Comparison of ENCODE assay signal across 8 cellular contexts in the genomic region with DNA sequence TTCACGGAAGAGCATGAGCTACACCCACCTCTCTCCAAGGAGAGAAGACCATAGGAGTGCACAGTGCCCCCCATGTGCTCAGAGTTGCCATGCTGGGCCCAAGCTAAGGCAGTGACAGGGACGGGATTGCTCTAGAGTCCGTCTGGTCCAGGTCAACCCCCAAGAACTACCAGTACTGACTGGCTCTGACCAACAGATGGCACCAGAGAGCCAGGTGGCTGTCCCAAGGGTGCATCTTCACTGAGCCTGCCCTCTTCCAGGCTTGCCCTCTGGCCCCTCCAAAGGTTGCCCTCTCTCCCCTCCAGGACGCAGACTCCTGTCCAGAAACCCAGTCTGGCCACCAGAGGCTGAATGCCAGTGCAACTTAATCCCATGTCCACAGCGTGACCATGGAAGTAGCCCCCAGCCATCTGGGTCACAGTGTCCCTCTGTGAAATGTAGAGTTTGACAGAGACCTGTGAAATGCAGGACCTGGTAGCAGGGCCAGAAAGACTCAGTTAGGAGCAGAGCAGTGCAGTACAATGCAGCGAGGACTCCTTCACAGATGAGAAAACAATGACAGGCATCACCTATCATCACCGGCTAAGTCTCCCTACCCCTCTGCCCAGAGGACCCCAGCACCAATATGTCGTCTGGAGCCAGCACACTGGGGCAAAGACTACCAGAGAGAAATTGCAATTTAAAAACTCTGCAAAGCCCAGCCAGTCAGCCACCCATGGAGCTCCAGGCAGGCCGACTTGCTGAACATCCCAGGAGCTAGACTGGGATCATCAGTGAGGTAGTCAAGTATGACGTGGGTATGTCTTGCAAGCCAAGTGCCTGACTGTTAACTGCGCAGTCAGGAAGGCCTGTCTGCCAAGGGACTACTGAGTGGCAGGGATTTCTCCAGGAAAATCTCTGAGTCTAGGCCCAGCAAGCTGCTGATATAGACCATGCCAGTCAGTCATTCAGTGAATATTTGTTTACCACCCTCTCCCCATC. TPM values are rescaled to one million over a fixed set of nuclear protein-coding genes. Genes with fewer than 3 reads are reported as not detected.
DNase-seq lines count a peak whose midpoint lies in the region; ATAC-seq and TF ChIP-seq lines count a peak whose summit lies in the region.

No MANE protein-coding gene starts in this region.

- H3K9me3 Mint-ChIP-seq in CD8-positive, alpha-beta T cell: no peaks in the 10 kb centered on the region

- POLR2A ChIA-PET in CD8-positive, alpha-beta T cell (lab: Charles Lee): interaction anchor here (0.8 to 1.0 kb wide), 2 partner anchors 7 to 38 kb away, joined by 3 read pairs; a partner anchor contains a TSS

- no peaks in the 10 kb centered on the region for H3K27me3 ChIP-seq in CD8-positive, alpha-beta T cell (ENCODE audit: insufficient read depth, low read length)
- H3K27me3 ChIP-seq in KMS-11 (ENCODE audit: insufficient read depth, low read depth): no peaks in the 10 kb centered on the region
- no peaks in the 10 kb centered on the region for H3K27me3 ChIP-seq in adrenal gland
- H3K27me3 ChIP-seq in right cardiac atrium (ENCODE audit: control insufficient read depth, insufficient read depth): no peaks in the 10 kb centered on the region
- H3K27me3 ChIP-seq in skeletal muscle tissue (ENCODE audit: control insufficient read depth in 3 of 3, insufficient read depth in 3 of 3, low read length in 3 of 3): no peaks in the 10 kb centered on the region

- H3K4me3 ChIP-seq in CD8-positive, alpha-beta T cell (ENCODE audit: low read depth, low read length): no peak overlapping the region
- no peak overlapping the region for H3K4me3 ChIP-seq in KMS-11 (IDR thresholded peaks at IDR 0.05; ENCODE audit: insufficient read depth, low read depth, low read length)
- no peak overlapping the region for H3K4me3 ChIP-seq in adrenal gland
- no peak overlapping the region for H3K4me3 ChIP-seq in right cardiac atrium (ENCODE audit: low read length)
- H3K4me3 ChIP-seq in skeletal muscle tissue (ENCODE audit: low read length in 3 of 3): no peak overlapping the region

- no peak for TF ChIP-seq POLR2A in adrenal gland (IDR thresholded peaks at IDR 0.05)

- H3K27me3 Mint-ChIP-seq in CD8-positive, alpha-beta T cell (ENCODE audit: low read depth): no peaks in the 10 kb centered on the region

- H3K4me1 ChIP-seq in CD8-positive, alpha-beta T cell (ENCODE audit: insufficient read depth, low read length): peaks cover 4% of the 10 kb centered on the region
- H3K4me1 ChIP-seq in KMS-11 (ENCODE audit: low read depth, poor library complexity, severe bottlenecking) (peaks cover 10% of the 10 kb centered on the region), adrenal gland (replicated peaks in 1 of 2) (no peaks in the 10 kb centered on the region), right cardiac atrium (ENCODE audit: control insufficient read depth, insufficient read depth, low read length) (no peaks in the 10 kb centered on the region), skeletal muscle tissue (ENCODE audit: control insufficient read depth in 3 of 3, insufficient read depth in 3 of 3, low read length in 3 of 3) (peaks cover 0 to 8% (median 3%) of the 10 kb centered on the region in 3 donors)

- intact Hi-C loops in CD8-positive, alpha-beta T cell (cut with DNase I, micrococcal nuclease): loop anchor here (1.0 to 5.0 kb wide), 5 partner anchors 42 to 1008 kb away; a partner anchor contains a TSS
- intact Hi-C loops in adrenal gland (cut with DNase I) (loop anchor here (2.0 to 10.0 kb wide), 2 partner anchors 104 to 410 kb away; no protein-coding TSS in a partner anchor), right cardiac atrium (cut with DNase I) (loop anchor here (2.0 to 5.0 kb wide), 3 partner anchors 103 to 108 kb away; no protein-coding TSS in a partner anchor)

- H3K36me3 ChIP-seq in CD8-positive, alpha-beta T cell (ENCODE audit: insufficient read depth, low read length): no peaks in the 10 kb centered on the region
- H3K36me3 ChIP-seq in KMS-11 (ENCODE audit: insufficient read depth) (no peaks in the 10 kb centered on the region), adrenal gland (replicated peaks in 1 of 2) (no peaks in the 10 kb centered on the region), skeletal muscle tissue (ENCODE audit: control insufficient read depth in 3 of 3, insufficient read depth in 3 of 3, low read length in 3 of 3) (no peaks in the 10 kb centered on the region)

- WGBS in adrenal gland, 4 donors: 57 to 62% (median 60%) methylated on average over 6 to 11 of the region's 11 CpGs
- 56% methylated on average over 11 of the region's 11 CpGs for WGBS in right cardiac atrium

- no peak overlapping the region for H3K27ac ChIP-seq in CD8-positive, alpha-beta T cell (ENCODE audit: low read depth, low read length)
- no peak overlapping the region for H3K27ac ChIP-seq in KMS-11
- H3K27ac ChIP-seq in adrenal gland: no peak overlapping the region
- no peak overlapping the region for H3K27ac ChIP-seq in right cardiac atrium (ENCODE audit: low read length)
- H3K27ac ChIP-seq in skeletal muscle tissue (ENCODE audit: low read depth, low read length): no peak overlapping the region

- H3K4me2 ChIP-seq in KMS-11: no peak overlapping the region

- CTCF ChIA-PET in CD8-positive, alpha-beta T cell (lab: Charles Lee): interaction anchor here (0.7 to 10.6 kb wide), 37 partner anchors 9 to 408 kb away, joined by 3 to 164 read pairs (median 3); no protein-coding TSS in a partner anchor

- no peak overlapping the region for H2AFZ ChIP-seq in KMS-11 (ENCODE audit: low read depth)

- no peaks in the 10 kb centered on the region for H4K20me1 ChIP-seq in KMS-11 (ENCODE audit: insufficient read depth)

- no peak overlapping the region for H3K27ac Mint-ChIP-seq in CD8-positive, alpha-beta T cell

- H3K36me3 Mint-ChIP-seq in CD8-positive, alpha-beta T cell: no peaks in the 10 kb centered on the region

- peak; percentile 98 for ATAC-seq in CD8-positive, alpha-beta T cell
- peak; percentile 83 to 84 for ATAC-seq in right cardiac atrium

- no peak overlapping the region for H3K9ac ChIP-seq in KMS-11
- peak overlapping the region in 2 of 3 donors; percentile 4 to 5 for H3K9ac ChIP-seq in skeletal muscle tissue (ENCODE audit: low read depth in 1 of 3, low read length in 3 of 3)

- no peaks in the 10 kb centered on the region for H3K4me1 Mint-ChIP-seq in CD8-positive, alpha-beta T cell (ENCODE audit: low read depth)

- peak; percentile 84 for TF ChIP-seq CTCF in CD8-positive, alpha-beta T cell (IDR thresholded peaks at IDR 0.05)
- TF ChIP-seq CTCF in GM20000 (IDR thresholded peaks at IDR 0.05; ENCODE audit: extremely low read depth, missing control alignments) (peak; percentile 94), KMS-11 (conservative IDR thresholded peaks at IDR 0.05; ENCODE audit: low read depth, low read length) (peak; percentile 85), adrenal gland (IDR thresholded peaks at IDR 0.05) (peak; percentile 80 to 95 (median 91))

- no peak overlapping the region for H3K4me3 Mint-ChIP-seq in CD8-positive, alpha-beta T cell

- H3K79me2 ChIP-seq in KMS-11 (ENCODE audit: insufficient read depth, low read depth): no peaks in the 10 kb centered on the region

- no peaks in the 10 kb centered on the region for H3K9me3 ChIP-seq in CD8-positive, alpha-beta T cell (ENCODE audit: low read length)
- H3K9me3 ChIP-seq in adrenal gland (replicated peaks in 1 of 3) (no peaks in the 10 kb centered on the region), right cardiac atrium (ENCODE audit: control insufficient read depth, low read length) (no peaks in the 10 kb centered on the region), skeletal muscle tissue (ENCODE audit: control insufficient read depth in 3 of 3, low read length in 3 of 3) (no peaks in the 10 kb centered on the region)

- peak; percentile 62 to 84 (median 75) for DNase-seq in CD8-positive, alpha-beta T cell
- peak; percentile 86 for DNase-seq in GM20000 (ENCODE audit: low spot score)
- DNase-seq in T-helper 1 cell: peak; percentile 51 to 70 (median 66)
- DNase-seq in adrenal gland: peak; percentile 69 to 87 (median 75)
- peak; percentile 58 to 79 (median 77) for DNase-seq in right cardiac atrium
- no peak for DNase-seq in DMS79 treated with DMSO at 0.1 percent for 48 hours (lab: John Stamatoyannopoulos, UW)

RNA-seq across cellular contexts. Expression of a gene that starts 7.7 kb away (rescaled TPM):
- total RNA-seq in CD8-positive, alpha-beta T cell: 100 to 1,000 TPM; 290 to 301 TPM
- 100 to 1,000 TPM; 262 to 522 (median 377) TPM for total RNA-seq in adrenal gland
- 1,000 to 10,000 TPM in 1 of 3 donors, 100 to 1,000 TPM in 2; 121 to 1,485 (median 274) TPM for polyA plus RNA-seq in adrenal gland
- total RNA-seq in right cardiac atrium: 100 to 1,000 TPM; 459 to 523 (median 498) TPM
- 698 TPM for polyA plus RNA-seq in right cardiac atrium
- total RNA-seq in skeletal muscle tissue: 63.7 TPM

RNA-seq across cellular contexts. Expression of a gene that starts 41.4 kb away (rescaled TPM):
- 100 to 1,000 TPM; 233 to 260 TPM for total RNA-seq in CD8-positive, alpha-beta T cell
- 100 to 1,000 TPM; 138 to 220 (median 145) TPM for total RNA-seq in adrenal gland
- polyA plus RNA-seq in adrenal gland: 100 to 1,000 TPM in 1 of 3 donors, 10 to 100 TPM in 2; 26.9 to 246 (median 32.6) TPM
- 100 to 1,000 TPM; 132 to 178 (median 141) TPM for total RNA-seq in right cardiac atrium
- 57.9 TPM for polyA plus RNA-seq in right cardiac atrium
- total RNA-seq in skeletal muscle tissue: 47.0 TPM
